Comparison of ENCODE assay signal across 14 cellular contexts in the genomic region with DNA sequence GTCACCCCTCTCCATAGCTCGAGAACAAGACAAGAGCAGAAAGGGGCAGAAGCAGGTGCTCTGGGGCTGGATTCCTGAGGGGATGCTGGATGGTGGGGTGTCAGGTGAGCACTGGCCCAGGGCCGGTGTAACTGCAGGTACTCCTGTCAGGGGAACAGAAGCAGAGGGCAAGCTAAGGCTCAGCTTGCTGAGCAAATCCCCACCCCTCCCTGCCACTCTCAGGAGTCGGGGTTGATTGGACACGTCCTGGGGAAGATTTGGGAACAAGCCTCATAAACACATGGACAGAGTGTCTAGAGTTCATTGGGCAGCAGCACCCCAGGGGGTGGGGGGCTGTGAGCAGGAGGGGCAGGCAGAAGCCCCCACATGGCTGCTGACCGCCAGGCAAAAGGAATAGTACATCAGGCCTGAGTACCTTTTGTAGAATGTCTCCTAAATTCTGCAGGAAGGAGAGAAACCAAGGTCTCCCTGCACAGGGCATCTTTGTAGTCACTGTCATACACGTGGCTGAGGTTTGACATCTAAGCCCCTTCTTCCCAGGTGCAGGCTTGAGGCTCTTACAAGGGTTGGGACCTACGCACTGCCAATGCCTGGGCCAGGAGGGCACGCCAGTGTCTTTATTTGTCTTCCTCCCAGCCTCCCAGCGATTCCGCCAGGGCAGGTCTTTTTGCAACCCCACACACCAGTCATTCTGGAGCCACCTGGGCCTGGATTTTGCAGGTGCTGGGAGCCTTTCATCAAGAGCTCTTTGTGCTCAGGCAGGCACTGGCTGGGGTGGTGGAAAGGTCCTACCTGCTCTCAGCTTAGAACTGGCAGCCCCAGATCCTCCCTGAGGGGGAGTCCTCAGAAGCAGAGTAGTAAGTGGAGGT. TPM values are rescaled to one million over a fixed set of nuclear protein-coding genes. Genes with fewer than 3 reads are reported as not detected.
DNase-seq lines count a peak whose midpoint lies in the region; ATAC-seq and TF ChIP-seq lines count a peak whose summit lies in the region.
"Had no signal": no experiment of that assay in that cellular context is flagged by ENCODE, and none has a peak within 500 bp of the region (broad histone marks: within the 10 kb centered on the region; RNA-seq: fewer than 3 reads in every experiment).

No MANE protein-coding gene starts in this region.

- H3K27me3 ChIP-seq in suprapubic skin, result no peaks in the 10 kb centered on the region
- H3K27me3 ChIP-seq: MG63 had no signal

- ATAC-seq in left colon (peak; percentile 39), GM19351 (IDR thresholded peaks at IDR 0.05; ENCODE audit: unreplicated experiment) (no peak), GM19395 (IDR thresholded peaks at IDR 0.05; ENCODE audit: unreplicated experiment) (no peak), HG03280 (IDR thresholded peaks at IDR 0.05; ENCODE audit: unreplicated experiment) (no peak)
- ATAC-seq: activated naive CD4-positive, alpha-beta T cell treated with anti-CD3 and anti-CD28 coated beads, Interleukin-2, amount 50 U/mL, for 72 hours; right cardiac atrium had no signal

- 47% methylated on average over 8 of the region's 10 CpGs for WGBS in suprapubic skin

- no peak for TF ChIP-seq POLR2A in suprapubic skin (IDR thresholded peaks at IDR 0.05)

- no peak for TF ChIP-seq CTCF in suprapubic skin (IDR thresholded peaks at IDR 0.05)

- TF ChIP-seq EP300 in suprapubic skin (IDR thresholded peaks at IDR 0.05), result no peak

- peaks cover 47% of the 10 kb centered on the region for H3K4me1 ChIP-seq in suprapubic skin

- H3K4me3 ChIP-seq in suprapubic skin, result no peak overlapping the region
- H3K4me3 ChIP-seq: MG63 had no signal

- intact Hi-C loops in left colon (cut with DNase I, micrococcal nuclease), result no loop called here

- peak; percentile 54 for DNase-seq in activated effector memory CD4-positive, alpha-beta T cell treated with anti-CD3 and anti-CD28 coated beads, Interleukin-2, amount 50 U/mL, for 16 hours
- DNase-seq in activated effector memory CD4-positive, alpha-beta T cell treated with Interleukin-2 at 50 U/mL for 16 hours, result no peak
- peak; percentile 42 to 74 for DNase-seq in NCI-H526 (lab: John Stamatoyannopoulos, UW)
- DNase-seq in left colon, result peak; percentile 15 to 23
- DNase-seq in suprapubic skin (ENCODE audit: low spot score in 2 of 2), result peak; percentile 60 to 67
- DNase-seq: MG63; right cardiac atrium; stimulated activated CD4-positive, alpha-beta T cell treated with anti-CD3 and anti-CD28 coated beads, Interleukin-4, amount 100 ng/mL, for 4 hours had no signal

- no peaks in the 10 kb centered on the region for H3K9me3 ChIP-seq in suprapubic skin
- H3K9me3 ChIP-seq: MG63 had no signal

- peak overlapping the region; percentile 84 for H3K27ac ChIP-seq in suprapubic skin

- no peaks in the 10 kb centered on the region for H3K36me3 ChIP-seq in suprapubic skin
- H3K36me3 ChIP-seq: MG63 had no signal

RNA-seq across cellular contexts. Expression of a gene that starts 2.8 kb away (rescaled TPM):
- total RNA-seq in left colon (under 1 TPM; 0.08 to 0.09 TPM), suprapubic skin (100 to 1,000 TPM in 2 of 4 donors, 10 to 100 TPM in 2; 27.4 to 296 (median 105) TPM)
- total RNA-seq: activated naive CD4-positive, alpha-beta T cell treated with anti-CD3 and anti-CD28 coated beads, Interleukin-2, amount 50 U/mL, for 72 hours; HT1080; right cardiac atrium; ureter had no signal

RNA-seq across cellular contexts. Expression of a gene that starts 28.2 kb away (rescaled TPM):
- total RNA-seq in left colon (not detected), suprapubic skin (1,000 to 10,000 TPM in 3 of 4 donors, 100 to 1,000 TPM in 1; 429 to 3,135 (median 2,230) TPM)
- total RNA-seq: activated naive CD4-positive, alpha-beta T cell treated with anti-CD3 and anti-CD28 coated beads, Interleukin-2, amount 50 U/mL, for 72 hours; right cardiac atrium; ureter had no signal

Comparison
In these comparisons a context has a peak if more than half of its experiments do, and no peak if none do; other contexts are left out.
1. RNA of a gene that starts 2.8 kb away (total RNA-seq): 27.4 to 296 TPM in suprapubic skin; 0.08 to 0.09 TPM in left colon; every median in the first group is over 10 times any median in the second.
2. RNA of a gene that starts 28.2 kb away (total RNA-seq): 429 to 3,135 TPM in suprapubic skin; not detected in left colon; every median in the first group is over 100 times any median in the second.